10 cellular contexts compared by ENCODE assay signal in the genomic region with DNA sequence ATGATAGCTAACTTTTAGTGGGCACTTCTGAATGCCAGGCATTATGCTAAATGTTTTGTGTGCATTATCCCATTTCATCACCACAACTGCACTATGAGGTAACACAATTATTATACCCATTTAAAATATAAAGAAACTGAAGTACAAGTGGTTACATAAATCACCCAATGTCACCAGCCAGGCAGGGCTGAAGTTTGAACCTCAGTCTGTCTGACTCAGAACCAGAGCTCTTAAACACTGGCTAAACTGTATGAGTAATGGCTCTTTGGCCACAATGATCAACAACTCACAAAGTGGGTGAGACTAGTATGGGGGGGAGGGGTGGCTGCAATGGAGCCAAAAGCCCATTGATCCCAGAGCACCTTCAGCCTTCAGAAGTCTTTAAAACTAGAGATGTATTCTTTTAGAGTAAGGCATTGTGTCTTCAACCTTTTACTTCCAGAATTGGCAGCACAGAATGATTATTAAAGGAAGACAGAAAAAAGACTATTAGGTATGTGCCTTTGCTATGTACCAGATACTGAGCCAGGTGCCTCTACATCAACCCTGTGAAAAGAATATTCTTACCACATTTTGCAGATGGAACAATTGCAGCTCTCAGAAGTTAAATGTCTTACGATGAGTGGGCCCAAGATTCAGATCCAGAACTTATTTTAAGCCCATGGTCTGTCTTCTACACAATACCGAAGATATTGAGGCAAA.
A peak's percentile ranks its signal among the peaks of the same experiment; 100 is the strongest.
DNase-seq lines count a peak whose midpoint lies in the region; ATAC-seq, FAIRE-seq and TF ChIP-seq lines count a peak whose summit lies in the region.
"Had no signal": no experiment of that assay in that cellular context is flagged by ENCODE, and none has a peak within 500 bp of the region (broad histone marks: within the 10 kb centered on the region; RNA-seq: fewer than 3 reads in every experiment).

No MANE protein-coding gene starts in this region.

- TF ChIP-seq EP300 in A549 (IDR thresholded peaks at IDR 0.05) = no peak

- no peaks in the 10 kb centered on the region for H3K27me3 ChIP-seq in RWPE2 (ENCODE audit: insufficient read depth, poor library complexity, severe bottlenecking)

- ATAC-seq in A549 (peak; percentile 95), RWPE2 (ENCODE audit: low read depth) (peak; percentile 96), GM18868 (IDR thresholded peaks at IDR 0.05; ENCODE audit: unreplicated experiment) (no peak), GM18867 (IDR thresholded peaks at IDR 0.05; ENCODE audit: unreplicated experiment) (no peak)
- ATAC-seq in effector memory CD8-positive, alpha-beta T cell (replicated peaks) = no peak

- H3K36me3 ChIP-seq in RWPE2 (ENCODE audit: low read depth) = no peaks in the 10 kb centered on the region

- H3K27ac Mint-ChIP-seq in effector memory CD8-positive, alpha-beta T cell = no peak overlapping the region

- H3K4me3 Mint-ChIP-seq in effector memory CD8-positive, alpha-beta T cell = no peak overlapping the region

- H3K9me3 ChIP-seq in A549 (peaks cover 32% of the 10 kb centered on the region; the same call in 2 of the 3 replicates), RWPE2 (ENCODE audit: severe bottlenecking) (peaks cover 16% of the 10 kb centered on the region)

- TF ChIP-seq POLR2A in A549 (IDR thresholded peaks at IDR 0.05; ENCODE audit: low read length) = no peak

- H3K4me3 ChIP-seq in A549 (no peak overlapping the region), RWPE2 (ENCODE audit: severe bottlenecking) (no peak overlapping the region), fibroblast of the aortic adventitia (ENCODE audit: low read depth, low read length) (no peak overlapping the region)

- H3K27me3 Mint-ChIP-seq in effector memory CD8-positive, alpha-beta T cell = peaks cover 14 to 33% of the 10 kb centered on the region in 2 donors

- peak overlapping the region; percentile 49 for H3K4me2 ChIP-seq in A549

- peaks cover 6 to 7% of the 10 kb centered on the region in 2 donors for H3K9me3 Mint-ChIP-seq in effector memory CD8-positive, alpha-beta T cell

- H3K27ac ChIP-seq in A549 (peak overlapping the region; percentile 60 to 69), RWPE2 (ENCODE audit: poor library complexity, severe bottlenecking) (no peak overlapping the region)

- TF ChIP-seq CTCF in A549 (IDR thresholded peaks at IDR 0.05) (no peak), RWPE2 (IDR thresholded peaks at IDR 0.05; ENCODE audit: poor library complexity, severe bottlenecking) (no peak), fibroblast of the aortic adventitia (IDR thresholded peaks at IDR 0.05; ENCODE audit: insufficient read depth, low read length) (no peak)

- TF ChIP-seq RAD21 in A549 (conservative IDR thresholded peaks at IDR 0.05 in 1 of 2, IDR thresholded peaks at IDR 0.05 in 1 of 2) = 0 out of 5 replicates have a peak, but pooled peaks of 1 of the 2 experiments have one; percentile 12

- POLR2A ChIA-PET in A549 (lab: Yijun Ruan, JAX) = interaction anchor here (0.8 kb wide), 1 partner anchor 1039 kb away, joined by 5 read pairs; no protein-coding TSS in a partner anchor

- DNase-seq in A549 (ENCODE audit: low read depth in 1 of 2, low spot score in 1 of 2) (peak; percentile 75 to 82), H4 (ENCODE audit: low spot score) (peak; percentile 76), RWPE2 (ENCODE audit: low spot score) (no peak), fibroblast of the aortic adventitia (ENCODE audit: low read depth) (peak; percentile 83)
- DNase-seq in effector memory CD8-positive, alpha-beta T cell = no peak
- DNase-seq in activated effector memory CD4-positive, alpha-beta T cell treated with Interleukin-2 at 50 U/mL for 16 hours = no peak
- DNase-seq: NCI-H1436 treated with DMSO at 0.1 percent for 48 hours had no signal

- CTCF ChIA-PET in A549 (lab: Yijun Ruan, JAX) = interaction anchor here (1.2 to 3.0 kb wide), 5 partner anchors 10 to 40 kb away, joined by 3 to 24 read pairs (median 7); no protein-coding TSS in a partner anchor

- no peaks in the 10 kb centered on the region for H3K4me1 Mint-ChIP-seq in effector memory CD8-positive, alpha-beta T cell (ENCODE audit: low read depth in 2 of 2)

- 68% methylated on average over 2 of the region's 2 CpGs for WGBS in A549 (ENCODE audit: missing lambda C conversion rate)

- FAIRE-seq in A549 (lab: Jason Lieb, UNC) = peak; percentile 90
- FAIRE-seq: endometrium had no signal

- peaks cover 20% of the 10 kb centered on the region for H3K4me1 ChIP-seq in A549
- peaks cover 17% of the 10 kb centered on the region for H3K4me1 ChIP-seq in RWPE2 (ENCODE audit: insufficient read depth, poor library complexity, severe bottlenecking)

- no peaks in the 10 kb centered on the region for H3K36me3 Mint-ChIP-seq in effector memory CD8-positive, alpha-beta T cell (ENCODE audit: insufficient read depth)

TF ChIP-seq in A549, 52 proteins besides CTCF, POLR2A, EP300 and RAD21:
- 0 out of 5 replicates have a peak, but pooled peaks of 1 of the 2 experiments have one; percentile 49 for TF ChIP-seq JUN (IDR thresholded peaks at IDR 0.05)
- TF ChIP-seq, protein P1, sequence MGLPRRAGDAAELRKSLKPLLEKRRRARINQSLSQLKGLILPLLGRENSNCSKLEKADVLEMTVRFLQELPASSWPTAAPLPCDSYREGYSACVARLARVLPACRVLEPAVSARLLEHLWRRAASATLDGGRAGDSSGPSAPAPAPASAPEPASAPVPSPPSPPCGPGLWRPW (IDR thresholded peaks at IDR 0.05) = no peak
- TF ChIP-seq, protein P2, sequence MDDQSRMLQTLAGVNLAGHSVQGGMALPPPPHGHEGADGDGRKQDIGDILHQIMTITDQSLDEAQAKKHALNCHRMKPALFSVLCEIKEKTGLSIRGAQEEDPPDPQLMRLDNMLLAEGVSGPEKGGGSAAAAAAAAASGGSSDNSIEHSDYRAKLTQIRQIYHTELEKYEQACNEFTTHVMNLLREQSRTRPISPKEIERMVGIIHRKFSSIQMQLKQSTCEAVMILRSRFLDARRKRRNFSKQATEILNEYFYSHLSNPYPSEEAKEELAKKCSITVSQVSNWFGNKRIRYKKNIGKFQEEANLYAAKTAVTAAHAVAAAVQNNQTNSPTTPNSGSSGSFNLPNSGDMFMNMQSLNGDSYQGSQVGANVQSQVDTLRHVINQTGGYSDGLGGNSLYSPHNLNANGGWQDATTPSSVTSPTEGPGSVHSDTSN (IDR thresholded peaks at IDR 0.05) = 0 out of 2 replicates have a peak, but pooled peaks have one; percentile 62
- TF ChIP-seq KDM1A (IDR thresholded peaks at IDR 0.05; ENCODE audit: low read depth) = no peak
- no peak for TF ChIP-seq GATA3 (IDR thresholded peaks at IDR 0.05; ENCODE audit: borderline replicate concordance)
- no peak for TF ChIP-seq ESRRA (IDR thresholded peaks at IDR 0.05; ENCODE audit: borderline replicate concordance, low read length)
- TF ChIP-seq HOXB13 (CRISPR knock-in tag; IDR thresholded peaks at IDR 0.05; ENCODE audit: low read depth) = no peak
- TF ChIP-seq HOXB5 (CRISPR knock-in tag; IDR thresholded peaks at IDR 0.05) = peak; percentile 93; the same call in 1 of the 2 replicates
- TF ChIP-seq FOXS1 (CRISPR knock-in tag; IDR thresholded peaks at IDR 0.05) = no peak
- TF ChIP-seq JUNB (IDR thresholded peaks at IDR 0.05) = peak; percentile 75
- TF ChIP-seq FOSL2 (IDR thresholded peaks at IDR 0.05) = peak; percentile 59
- TF ChIP-seq FOSL2 (CRISPR knock-in tag; IDR thresholded peaks at IDR 0.05) = peak; percentile 81
- peak in 1 of 2 experiments; percentile 65; a peak in 2 of 4 replicates for TF ChIP-seq CEBPB (IDR thresholded peaks at IDR 0.05)

Comparison
In these comparisons a context has a peak if more than half of its experiments do, and no peak if none do; other contexts are left out.
1. ATAC-seq: peak in A549 (2 of 2) and RWPE2 (single experiment); none in effector memory CD8-positive, alpha-beta T cell (single experiment), GM18868 (single experiment) and GM18867 (single experiment).
2. DNase-seq: peak in A549 (2 of 2), H4 (single experiment) and fibroblast of the aortic adventitia (single experiment); none in RWPE2 (single experiment), effector memory CD8-positive, alpha-beta T cell (0 of 3) and activated effector memory CD4-positive, alpha-beta T cell treated with Interleukin-2 at 50 U/mL for 16 hours (single experiment).